ENCODE assay signal across 1 cellular context in the genomic region with DNA sequence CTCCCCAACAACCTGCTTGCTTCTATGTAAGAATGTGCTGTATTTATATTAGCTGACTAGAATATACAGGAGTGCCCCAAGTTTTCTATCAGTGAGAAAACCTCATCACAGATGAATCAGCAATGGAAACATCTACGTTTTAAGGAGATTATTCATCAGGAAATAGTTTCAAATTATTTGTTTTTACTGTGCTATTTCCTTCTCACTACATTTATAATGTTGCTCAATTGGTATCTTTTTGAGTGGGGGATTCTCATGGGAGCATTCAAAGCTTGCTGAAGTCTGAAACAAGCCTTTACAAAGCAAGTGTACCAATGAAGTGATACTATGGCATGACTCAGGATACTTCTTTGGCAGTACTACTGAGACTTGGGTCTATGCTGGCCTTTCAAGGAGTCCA.
TF ChIP-seq lines count a peak whose summit lies in the region.

No MANE protein-coding gene starts in this region.

TF ChIP-seq in IMR-90, 13 proteins besides CTCF, POLR2A, EP300 and RAD21 (continued from another document):
- TF ChIP-seq, protein P1, sequence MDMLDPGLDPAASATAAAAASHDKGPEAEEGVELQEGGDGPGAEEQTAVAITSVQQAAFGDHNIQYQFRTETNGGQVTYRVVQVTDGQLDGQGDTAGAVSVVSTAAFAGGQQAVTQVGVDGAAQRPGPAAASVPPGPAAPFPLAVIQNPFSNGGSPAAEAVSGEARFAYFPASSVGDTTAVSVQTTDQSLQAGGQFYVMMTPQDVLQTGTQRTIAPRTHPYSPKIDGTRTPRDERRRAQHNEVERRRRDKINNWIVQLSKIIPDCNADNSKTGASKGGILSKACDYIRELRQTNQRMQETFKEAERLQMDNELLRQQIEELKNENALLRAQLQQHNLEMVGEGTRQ (IDR thresholded peaks at IDR 0.05; ENCODE audit: low read depth, low read length), result no peak
- peak; percentile 81 for TF ChIP-seq FOS (IDR thresholded peaks at IDR 0.05; ENCODE audit: low read depth, low read length)
